Comparison of ENCODE assay signal across 1 cellular context in genomic region chr2:41495050-41495449, GRCh38.
TF ChIP-seq lines count a peak whose summit lies in the region.

No MANE protein-coding gene starts in this region.

TF ChIP-seq in GM23338, 12 proteins besides CTCF, POLR2A, EP300 and RAD21 (continued from another document):
- TF ChIP-seq ZNF462 (CRISPR knock-in tag; IDR thresholded peaks at IDR 0.05) (no peak), POLR2AphosphoS5 (IDR thresholded peaks at IDR 0.05; ENCODE audit: low read depth) (no peak), REST (IDR thresholded peaks at IDR 0.05; ENCODE audit: unreplicated experiment) (no peak), ZNF114 (CRISPR knock-in tag; IDR thresholded peaks at IDR 0.05) (no peak), EZH2phosphoT487 (IDR thresholded peaks at IDR 0.05; ENCODE audit: unreplicated experiment) (no peak)
